In genomic region chr6:169959129-169960002, GRCh38 we compare ENCODE assay signal across 9 cellular contexts.
DNase-seq lines count a peak whose midpoint lies in the region; ATAC-seq, FAIRE-seq and TF ChIP-seq lines count a peak whose summit lies in the region.
"Had no signal": no experiment of that assay in that cellular context is flagged by ENCODE, and none has a peak within 500 bp of the region (broad histone marks: within the 10 kb centered on the region; RNA-seq: fewer than 3 reads in every experiment).

No MANE protein-coding gene starts in this region.

- peaks cover 5 to 33% (median 18%) of the 10 kb centered on the region in 11 experiments; a peak in 20 of 22 replicates for H3K27me3 ChIP-seq in BLaER1 treated with 17β-estradiol and CSF1 and Interleukin-3, amounts not matched to agents 10 nM and 100 nM
- peaks cover 3 to 57% of the 10 kb centered on the region in 2 experiments; a peak in 4 of 5 replicates for H3K27me3 ChIP-seq in HepG2 (ENCODE audit: control insufficient read depth in 1 of 2, insufficient read depth in 2 of 2, low read length in 2 of 2)
- peaks cover 0 to 59% of the 10 kb centered on the region in 2 donors for H3K27me3 ChIP-seq in tibial artery
- H3K27me3 ChIP-seq: uterus had no signal

- peak overlapping the region in 5 of 11 experiments; percentile 2 to 48 (median 38); a peak in 6 of 22 replicates for H3K27ac ChIP-seq in BLaER1 treated with 17β-estradiol and CSF1 and Interleukin-3, amounts not matched to agents 10 nM and 100 nM
- no peak overlapping the region for H3K27ac ChIP-seq in HepG2 (ENCODE audit: extremely low read length, insufficient read depth, low read length)
- no peak overlapping the region for H3K27ac ChIP-seq in tibial artery

- WGBS in HepG2 (ENCODE audit: low lambda C conversion rate): 23% methylated on average over 22 of the region's 28 CpGs

- POLR2A ChIA-PET in HepG2 (lab: Yijun Ruan, JAX): no interaction called here

- no TSS peak for BruUV-seq in HepG2 (replicated peaks; lab: Mats Ljungman, UMichigan)

- TF ChIP-seq RAD21 in HepG2 (CRISPR knock-in tag; IDR thresholded peaks at IDR 0.05): no peak

- no peak for FAIRE-seq in HepG2 (lab: Jason Lieb, UNC)

- no peaks in the 10 kb centered on the region for H3K36me3 ChIP-seq in BLaER1 treated with 17β-estradiol and CSF1 and Interleukin-3, amounts not matched to agents 10 nM and 100 nM
- H3K36me3 ChIP-seq in HepG2 (replicated peaks in 1 of 2; ENCODE audit: control insufficient read depth in 1 of 2, insufficient read depth in 2 of 2, low read length in 2 of 2) (no peaks in the 10 kb centered on the region), tibial artery (no peaks in the 10 kb centered on the region)
- H3K36me3 ChIP-seq: uterus had no signal

- no peaks in the 10 kb centered on the region for H4K20me1 ChIP-seq in BLaER1 treated with 17β-estradiol and CSF1 and Interleukin-3, amounts not matched to agents 10 nM and 100 nM
- no peaks in the 10 kb centered on the region for H4K20me1 ChIP-seq in HepG2 (ENCODE audit: insufficient read depth, low read length)

- 0 out of 22 replicates have a peak, but pooled peaks cover 0 to 7% (median 0%) of the 10 kb centered on the region in 11 experiments for H3K9me3 ChIP-seq in BLaER1 treated with 17β-estradiol and CSF1 and Interleukin-3, amounts not matched to agents 10 nM and 100 nM (replicated peaks in 1 of 11)
- H3K9me3 ChIP-seq in HepG2 (ENCODE audit: low read length) (no peaks in the 10 kb centered on the region), tibial artery (no peaks in the 10 kb centered on the region)
- H3K9me3 ChIP-seq: uterus had no signal

- TF ChIP-seq EP300 in HepG2 (IDR thresholded peaks at IDR 0.05; ENCODE audit: low read depth in 2 of 2, low read length in 2 of 2): no peak
- TF ChIP-seq EP300 in HepG2 (CRISPR knock-in tag; IDR thresholded peaks at IDR 0.05; ENCODE audit: borderline replicate concordance): no peak

- DNase-seq in NCI-H187 (lab: John Stamatoyannopoulos, UW) (peak; percentile 52 to 53), activated T-cell treated with anti-CD3 and anti-CD28 coated beads for 1 hour (ENCODE audit: low read depth) (peak; percentile 41), HepG2 (ENCODE audit: low spot score) (no peak), tibial artery (peak; percentile 18 to 66), LoVo (ENCODE audit: low spot score) (no peak), NCI-H446 treated with DMSO at 0.1 percent for 48 hours (lab: John Stamatoyannopoulos, UW) (no peak)

- TF ChIP-seq CTCF in HepG2 (CRISPR knock-in tag; IDR thresholded peaks at IDR 0.05): no peak
- TF ChIP-seq CTCF in tibial artery (IDR thresholded peaks at IDR 0.05): no peak

- peak overlapping the region in 6 of 11 experiments; percentile 7 to 44 (median 29); a peak in 4 of 22 replicates for H3K9ac ChIP-seq in BLaER1 treated with 17β-estradiol and CSF1 and Interleukin-3, amounts not matched to agents 10 nM and 100 nM
- H3K9ac ChIP-seq in HepG2 (ENCODE audit: insufficient read depth, low read depth, low read length): no peak overlapping the region

- H3K4me1 ChIP-seq in BLaER1 treated with 17β-estradiol and CSF1 and Interleukin-3, amounts not matched to agents 10 nM and 100 nM: peaks cover 21 to 42% (median 36%) of the 10 kb centered on the region in 10 experiments
- no peaks in the 10 kb centered on the region for H3K4me1 ChIP-seq in HepG2 (ENCODE audit: insufficient read depth, low read length)
- H3K4me1 ChIP-seq in tibial artery: peaks cover 0 to 4% (median 2%) of the 10 kb centered on the region in 4 donors
- H3K4me1 ChIP-seq: uterus had no signal

- in situ Hi-C loops in HepG2 (cut with HindIII; ENCODE audit: extremely low pct_ligation_motif_present, low pct_unique_long_range_greater_than_20kb): loop anchor here (10.0 kb wide), 1 partner anchor 555 kb away; no protein-coding TSS in a partner anchor

- intact Hi-C loops in HepG2 (cut with micrococcal nuclease; ENCODE audit: unreplicated experiment): no loop called here
- intact Hi-C loops in tibial artery (cut with DNase I; ENCODE audit: low total_unique reads): no loop called here

- no peak for TF ChIP-seq POLR2A in HepG2 (IDR thresholded peaks at IDR 0.05; ENCODE audit: insufficient read depth in 1 of 2, low read depth in 2 of 2, low read length in 2 of 2)

- peak overlapping the region; percentile 52 to 76 (median 67) for H3K4me2 ChIP-seq in BLaER1 treated with 17β-estradiol and CSF1 and Interleukin-3, amounts not matched to agents 10 nM and 100 nM
- H3K4me2 ChIP-seq in HepG2 (ENCODE audit: low read depth, low read length): no peak overlapping the region

- CTCF ChIA-PET in HepG2 (lab: Yijun Ruan, JAX; ENCODE audit: low intra/inter-chr PET ratio, low total read pairs): no interaction called here

- H2AFZ ChIP-seq in HepG2 (ENCODE audit: low read length): no peak overlapping the region

- peak; percentile 93 for ATAC-seq in GM21619 (IDR thresholded peaks at IDR 0.05; ENCODE audit: unreplicated experiment)
- peak; percentile 69 for ATAC-seq in HepG2

- H3K4me3 ChIP-seq in BLaER1 treated with 17β-estradiol and CSF1 and Interleukin-3, amounts not matched to agents 10 nM and 100 nM: peak overlapping the region in 1 of 10 experiments; percentile 21; a peak in 2 of 20 replicates
- no peak overlapping the region for H3K4me3 ChIP-seq in HepG2 (replicated peaks in 1 of 3; ENCODE audit: insufficient read depth in 1 of 3, low read depth in 2 of 3, low read length in 3 of 3)
- H3K4me3 ChIP-seq in tibial artery: no peak overlapping the region
- H3K4me3 ChIP-seq: uterus had no signal

- no peaks in the 10 kb centered on the region for H3K79me2 ChIP-seq in HepG2 (ENCODE audit: insufficient read depth, low read length)

TF ChIP-seq in HepG2, 621 proteins besides CTCF, POLR2A, EP300 and RAD21:
- TF ChIP-seq ZKSCAN5 (CRISPR knock-in tag; IDR thresholded peaks at IDR 0.05) (no peak), ZC3H4 (CRISPR knock-in tag; IDR thresholded peaks at IDR 0.05; ENCODE audit: borderline replicate concordance) (no peak), SOX13 (IDR thresholded peaks at IDR 0.05) (no peak), SOX13 (CRISPR knock-in tag; conservative IDR thresholded peaks at IDR 0.05 in 1 of 2, IDR thresholded peaks at IDR 0.05 in 1 of 2) (no peak), GABPB1 (CRISPR knock-in tag; IDR thresholded peaks at IDR 0.05) (no peak), ISL2 (CRISPR knock-in tag; IDR thresholded peaks at IDR 0.05) (no peak), ZNF891 (CRISPR knock-in tag; IDR thresholded peaks at IDR 0.05) (0 out of 2 replicates have a peak, but pooled peaks have one; percentile 18), MIXL1 (CRISPR knock-in tag; IDR thresholded peaks at IDR 0.05) (no peak)
- TF ChIP-seq, protein P1, sequence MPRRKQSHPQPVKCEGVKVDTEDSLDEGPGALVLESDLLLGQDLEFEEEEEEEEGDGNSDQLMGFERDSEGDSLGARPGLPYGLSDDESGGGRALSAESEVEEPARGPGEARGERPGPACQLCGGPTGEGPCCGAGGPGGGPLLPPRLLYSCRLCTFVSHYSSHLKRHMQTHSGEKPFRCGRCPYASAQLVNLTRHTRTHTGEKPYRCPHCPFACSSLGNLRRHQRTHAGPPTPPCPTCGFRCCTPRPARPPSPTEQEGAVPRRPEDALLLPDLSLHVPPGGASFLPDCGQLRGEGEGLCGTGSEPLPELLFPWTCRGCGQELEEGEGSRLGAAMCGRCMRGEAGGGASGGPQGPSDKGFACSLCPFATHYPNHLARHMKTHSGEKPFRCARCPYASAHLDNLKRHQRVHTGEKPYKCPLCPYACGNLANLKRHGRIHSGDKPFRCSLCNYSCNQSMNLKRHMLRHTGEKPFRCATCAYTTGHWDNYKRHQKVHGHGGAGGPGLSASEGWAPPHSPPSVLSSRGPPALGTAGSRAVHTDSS (CRISPR knock-in tag; conservative IDR thresholded peaks at IDR 0.05): no peak

Comparison
In these comparisons a context has a peak if more than half of its experiments do, and no peak if none do; other contexts are left out.
1. DNase-seq: peak in NCI-H187 (2 of 2), activated T-cell treated with anti-CD3 and anti-CD28 coated beads for 1 hour (single experiment) and tibial artery (2 of 2); none in HepG2 (single experiment), LoVo (single experiment) and NCI-H446 treated with DMSO at 0.1 percent for 48 hours (single experiment).